Comparison of ENCODE assay signal across 8 cellular contexts in genomic region chr1:152479792-152480595, GRCh38. TPM values are rescaled to one million over a fixed set of nuclear protein-coding genes. Genes with fewer than 3 reads are reported as not detected.
DNase-seq lines count a peak whose midpoint lies in the region; ATAC-seq, FAIRE-seq and TF ChIP-seq lines count a peak whose summit lies in the region.

No MANE protein-coding gene starts in this region.

- ATAC-seq in A549 (peak; percentile 92 to 99), omental fat pad (ENCODE audit: low FRiP score) (no peak)
- ATAC-seq in stimulated activated memory B cell treated with anti-CD40 and anti-IgM and Interleukin-4, amounts not matched to agents 10 μg/mL and 1 μg/mL and 100 μg/mL, for 72 hours, result peak; percentile 67

- peaks cover 36% of the 10 kb centered on the region for H3K9me3 Mint-ChIP-seq in activated T-helper 2 cell treated with anti-CD3 and anti-CD28 coated beads, Interferon-gamma antibody, Interleukin-2, Interleukin-4, amounts not matched to agents 10 μg/mL and 5 μg/mL and 100 μg/mL, durations not matched to agents 14 hours and 24 hours and 36 hours
- H3K9me3 Mint-ChIP-seq in stimulated activated memory B cell treated with anti-CD40 and anti-IgM and Interleukin-4, amounts not matched to agents 10 μg/mL and 1 μg/mL and 100 μg/mL, for 72 hours, result peaks cover 33% of the 10 kb centered on the region

- no peak for FAIRE-seq in A549 (lab: Jason Lieb, UNC)
- no peak for FAIRE-seq in kidney (lab: Jason Lieb, UNC)

- H3K4me1 Mint-ChIP-seq in activated T-helper 2 cell treated with anti-CD3 and anti-CD28 coated beads, Interferon-gamma antibody, Interleukin-2, Interleukin-4, amounts not matched to agents 10 μg/mL and 5 μg/mL and 100 μg/mL, durations not matched to agents 14 hours and 24 hours and 36 hours (ENCODE audit: low read depth), result peaks cover 1% of the 10 kb centered on the region
- H3K4me1 Mint-ChIP-seq in stimulated activated memory B cell treated with anti-CD40 and anti-IgM and Interleukin-4, amounts not matched to agents 10 μg/mL and 1 μg/mL and 100 μg/mL, for 72 hours, result peaks cover 6% of the 10 kb centered on the region

- intact Hi-C loops in activated T-helper 2 cell treated with anti-CD3 and anti-CD28 coated beads, Interferon-gamma antibody, Interleukin-2, Interleukin-4, amounts not matched to agents 10 μg/mL and 5 μg/mL and 100 μg/mL, durations not matched to agents 14 hours and 24 hours and 36 hours (cut with micrococcal nuclease), result no loop called here
- intact Hi-C loops in kidney (cut with DNase I), result no loop called here

- DNase-seq in A549 (ENCODE audit: low read depth in 1 of 2, low spot score in 1 of 2) (peak; percentile 61 to 83), GM13977 (ENCODE audit: low spot score) (peak; percentile 60), Peyer's patch (peak; percentile 47 to 87 (median 72)), kidney (no peak), DMS114 treated with DMSO at 0.1 percent for 48 hours (lab: John Stamatoyannopoulos, UW; ENCODE audit: unreplicated experiment) (no peak), omental fat pad (ENCODE audit: low spot score) (no peak)
- peak; percentile 28 for DNase-seq in activated T-helper 2 cell treated with anti-CD3 and anti-CD28 coated beads, Interferon-gamma antibody, Interleukin-2, Interleukin-4, amounts not matched to agents 10 μg/mL and 5 μg/mL and 100 μg/mL, durations not matched to agents 14 hours and 24 hours and 36 hours (ENCODE audit: low spot score)

- H3K4me2 ChIP-seq in A549, result no peak overlapping the region

- H3K4me3 Mint-ChIP-seq in activated T-helper 2 cell treated with anti-CD3 and anti-CD28 coated beads, Interferon-gamma antibody, Interleukin-2, Interleukin-4, amounts not matched to agents 10 μg/mL and 5 μg/mL and 100 μg/mL, durations not matched to agents 14 hours and 24 hours and 36 hours (ENCODE audit: low read depth), result no peak overlapping the region
- H3K4me3 Mint-ChIP-seq in stimulated activated memory B cell treated with anti-CD40 and anti-IgM and Interleukin-4, amounts not matched to agents 10 μg/mL and 1 μg/mL and 100 μg/mL, for 72 hours, result peak overlapping the region; percentile 65

- H3K36me3 ChIP-seq in Peyer's patch (no peaks in the 10 kb centered on the region), kidney (ENCODE audit: control insufficient read depth in 1 of 2, insufficient read depth in 2 of 2, low read length in 2 of 2) (no peaks in the 10 kb centered on the region)

- TF ChIP-seq CTCF in A549 (IDR thresholded peaks at IDR 0.05) (peak; percentile 42), GM13977 (IDR thresholded peaks at IDR 0.05; ENCODE audit: extremely low read depth, insufficient read depth, missing control alignments) (peak; percentile 63), Peyer's patch (IDR thresholded peaks at IDR 0.05) (peak in 4 of 6 experiments; percentile 38 to 57 (median 43)), kidney (IDR thresholded peaks at IDR 0.05; ENCODE audit: borderline replicate concordance, extremely low read depth, insufficient read depth) (peak; percentile 46), omental fat pad (IDR thresholded peaks at IDR 0.05) (no peak)

- 30% methylated on average over 9 of the region's 10 CpGs for WGBS in A549 (ENCODE audit: missing lambda C conversion rate)

- POLR2A ChIA-PET in A549 (lab: Yijun Ruan, JAX), result no interaction called here

- H3K27me3 Mint-ChIP-seq in activated T-helper 2 cell treated with anti-CD3 and anti-CD28 coated beads, Interferon-gamma antibody, Interleukin-2, Interleukin-4, amounts not matched to agents 10 μg/mL and 5 μg/mL and 100 μg/mL, durations not matched to agents 14 hours and 24 hours and 36 hours (ENCODE audit: low read depth), result peaks cover 3% of the 10 kb centered on the region
- H3K27me3 Mint-ChIP-seq in stimulated activated memory B cell treated with anti-CD40 and anti-IgM and Interleukin-4, amounts not matched to agents 10 μg/mL and 1 μg/mL and 100 μg/mL, for 72 hours, result peaks cover 10% of the 10 kb centered on the region

- H3K27ac Mint-ChIP-seq in activated T-helper 2 cell treated with anti-CD3 and anti-CD28 coated beads, Interferon-gamma antibody, Interleukin-2, Interleukin-4, amounts not matched to agents 10 μg/mL and 5 μg/mL and 100 μg/mL, durations not matched to agents 14 hours and 24 hours and 36 hours, result peak overlapping the region; percentile 61
- H3K27ac Mint-ChIP-seq in stimulated activated memory B cell treated with anti-CD40 and anti-IgM and Interleukin-4, amounts not matched to agents 10 μg/mL and 1 μg/mL and 100 μg/mL, for 72 hours, result peak overlapping the region; percentile 79

- H3K4me1 ChIP-seq in A549 (no peaks in the 10 kb centered on the region), Peyer's patch (peaks cover 0 to 9% (median 0%) of the 10 kb centered on the region in 4 donors), kidney (ENCODE audit: control insufficient read depth in 1 of 2, insufficient read depth in 1 of 2, low read depth in 1 of 2, low read length in 2 of 2) (no peaks in the 10 kb centered on the region)

- H3K27ac ChIP-seq in A549 (no peak overlapping the region), Peyer's patch (peak overlapping the region in 1 of 4 donors; percentile 12), kidney (ENCODE audit: low read depth in 2 of 2, low read length in 2 of 2) (no peak overlapping the region)

- no peak overlapping the region for H3K9ac ChIP-seq in kidney (ENCODE audit: low read length in 2 of 2)

- peaks cover 31% of the 10 kb centered on the region for H3K9me3 ChIP-seq in A549
- H3K9me3 ChIP-seq in Peyer's patch, result peaks cover 0 to 16% (median 8%) of the 10 kb centered on the region in 4 donors
- H3K9me3 ChIP-seq in kidney (ENCODE audit: control insufficient read depth in 1 of 2, low read length in 2 of 2), result peaks cover 0 to 8% of the 10 kb centered on the region in 2 donors

- peak in 1 of 2 experiments; percentile 18; a peak in 1 of 5 replicates for TF ChIP-seq RAD21 in A549 (conservative IDR thresholded peaks at IDR 0.05 in 1 of 2, IDR thresholded peaks at IDR 0.05 in 1 of 2)

- TF ChIP-seq EP300 in A549 (IDR thresholded peaks at IDR 0.05), result no peak

- H3K36me3 Mint-ChIP-seq in activated T-helper 2 cell treated with anti-CD3 and anti-CD28 coated beads, Interferon-gamma antibody, Interleukin-2, Interleukin-4, amounts not matched to agents 10 μg/mL and 5 μg/mL and 100 μg/mL, durations not matched to agents 14 hours and 24 hours and 36 hours (ENCODE audit: low read depth), result no peaks in the 10 kb centered on the region
- H3K36me3 Mint-ChIP-seq in stimulated activated memory B cell treated with anti-CD40 and anti-IgM and Interleukin-4, amounts not matched to agents 10 μg/mL and 1 μg/mL and 100 μg/mL, for 72 hours, result no peaks in the 10 kb centered on the region

- TF ChIP-seq POLR2A in A549 (IDR thresholded peaks at IDR 0.05; ENCODE audit: low read length), result no peak
- no peak for TF ChIP-seq POLR2A in Peyer's patch (IDR thresholded peaks at IDR 0.05)

- no peaks in the 10 kb centered on the region for H3K27me3 ChIP-seq in Peyer's patch

- H3K4me3 ChIP-seq in A549, result no peak overlapping the region
- H3K4me3 ChIP-seq in Peyer's patch, result no peak overlapping the region
- no peak overlapping the region for H3K4me3 ChIP-seq in kidney (ENCODE audit: low read length in 2 of 2)

- in situ Hi-C loops in GM13977 (cut with MboI; ENCODE audit: low pct_unique_long_range_greater_than_20kb, low sequenced_read_pairs, unreplicated experiment), result no loop called here

- CTCF ChIA-PET in A549 (lab: Yijun Ruan, JAX), result interaction anchor here (0.5 to 4.5 kb wide), 21 partner anchors 9 to 391 kb away, joined by 3 to 37 read pairs (median 3); no protein-coding TSS in a partner anchor

TF ChIP-seq in A549, 52 proteins besides CTCF, POLR2A, EP300 and RAD21 (continues in another document):
- TF ChIP-seq GATA3 (IDR thresholded peaks at IDR 0.05; ENCODE audit: borderline replicate concordance), result no peak
- no peak for TF ChIP-seq BHLHE40 (IDR thresholded peaks at IDR 0.05; ENCODE audit: low read depth, low read length)

RNA-seq across cellular contexts. Expression of gene LCE5A, which starts 30.6 kb away (rescaled TPM):
- polyA plus RNA-seq in A549 (2011; rRNA removed) (not detected in 2 replicates), A549 (2017; fragmentation: RNase III; extraction: RNeasy Plus Mini Kit Qiagen cat#74134 plus additional on column Dnase treatment) (not detected in 3 replicates), kidney (ENCODE audit: insufficient read depth, low read depth, low replicate concordance) (not detected)
- polyA plus RNA-seq in A549 (2012; cell fraction: cytosol; rRNA removed), result not detected in 2 replicates
- polyA plus RNA-seq in A549 (2012; cell fraction: nucleus; rRNA removed), result 0.17 TPM in 1 of 2 replicates, not detected in the other
- not detected in 2 replicates for polyA minus RNA-seq in A549 (2011; rRNA and poly(A)+ RNA removed)
- total RNA-seq in Peyer's patch (not detected), kidney (not detected), omental fat pad (not detected)
- total RNA-seq in activated T-helper 2 cell treated with anti-CD3 and anti-CD28 coated beads, Interferon-gamma antibody, Interleukin-2, Interleukin-4, amounts not matched to agents 10 μg/mL and 5 μg/mL and 100 μg/mL, durations not matched to agents 14 hours and 24 hours and 36 hours, result not detected in 2 replicates

RNA-seq across cellular contexts. Expression of gene CRCT1, which starts 34.3 kb away (rescaled TPM):
- polyA plus RNA-seq in A549 (2011; rRNA removed), result 0.47 and 0.50 TPM in 2 replicates
- 0.61 and 0.78 TPM in 2 replicates for polyA plus RNA-seq in A549 (2012; cell fraction: cytosol; rRNA removed)
- 0.52 and 1.6 TPM in 2 replicates for polyA plus RNA-seq in A549 (2012; cell fraction: nucleus; rRNA removed)
- polyA plus RNA-seq in A549 (2017; fragmentation: RNase III; extraction: RNeasy Plus Mini Kit Qiagen cat#74134 plus additional on column Dnase treatment), result 0.14 TPM in 1 of 3 replicates, not detected in the others
- polyA minus RNA-seq in A549 (2011; rRNA and poly(A)+ RNA removed), result 0.44 TPM in 1 of 2 replicates, not detected in the other
- not detected for total RNA-seq in Peyer's patch
- not detected in 2 replicates for total RNA-seq in activated T-helper 2 cell treated with anti-CD3 and anti-CD28 coated beads, Interferon-gamma antibody, Interleukin-2, Interleukin-4, amounts not matched to agents 10 μg/mL and 5 μg/mL and 100 μg/mL, durations not matched to agents 14 hours and 24 hours and 36 hours
- total RNA-seq in kidney, result not detected
- polyA plus RNA-seq in kidney (ENCODE audit: insufficient read depth, low read depth, low replicate concordance), result not detected
- total RNA-seq in omental fat pad, result not detected

Comparison
In these comparisons a context has a peak if more than half of its experiments do, and no peak if none do; other contexts are left out.
1. DNase-seq: peak in A549 (2 of 2), GM13977 (single experiment), Peyer's patch (3 of 3) and activated T-helper 2 cell treated with anti-CD3 and anti-CD28 coated beads, Interferon-gamma antibody, Interleukin-2, Interleukin-4, amounts not matched to agents 10 μg/mL and 5 μg/mL and 100 μg/mL, durations not matched to agents 14 hours and 24 hours and 36 hours (single experiment); none in kidney (single experiment), DMS114 treated with DMSO at 0.1 percent for 48 hours (single experiment) and omental fat pad (single experiment).
2. CTCF ChIP-seq: peak in A549 (single experiment), GM13977 (single experiment), Peyer's patch (4 of 6) and kidney (single experiment); none in omental fat pad (0 of 3).